Comparison of ENCODE assay signal across 8 cellular contexts in genomic region chr19:47483800-47484690, GRCh38. TPM values are rescaled to one million over a fixed set of nuclear protein-coding genes. Genes with fewer than 3 reads are reported as not detected.
DNase-seq lines count a peak whose midpoint lies in the region; TF ChIP-seq lines count a peak whose summit lies in the region.

Gene KPTN (minus strand): TSS chr19:47484219. CDS start chr19:47484160, 59 bp downstream.

- peak; percentile 99 for TF ChIP-seq CTCF in HEK293 (tag by site-specific recombination; IDR thresholded peaks at IDR 0.05)

- no peaks in the 10 kb centered on the region for H3K9me3 ChIP-seq in HEK293 (ENCODE audit: control insufficient read depth, insufficient read depth, low read depth, low read length)

- CTCF ChIA-PET in HEK293 (lab: Yijun Ruan, JAX): interaction anchor here (0.6 to 3.1 kb wide), 43 partner anchors 10 to 369 kb away, joined by 3 to 56 read pairs (median 4); partner anchors contain the start of genes DHX34, NOP53 and SLC8A2
- CTCF ChIA-PET in activated naive CD4-positive, alpha-beta T cell treated with anti-CD3 and anti-CD28 coated beads for 36 hours (lab: Charles Lee): interaction anchor here (0.5 to 4.6 kb wide), 20 partner anchors 9 to 259 kb away, joined by 3 to 17 read pairs (median 5); partner anchors contain the start of genes DHX34 and NAPA

- H3K4me1 ChIP-seq in HEK293 (ENCODE audit: control insufficient read depth, insufficient read depth, low read length): no peaks in the 10 kb centered on the region

- peak within 1 kb of the TSS; percentile 85 for H3K4me3 ChIP-seq in HEK293 (ENCODE audit: low read depth, low read length)

- peak; percentile 88 for DNase-seq in GDM1 (lab: John Stamatoyannopoulos, UW)
- DNase-seq in NAMALWA (ENCODE audit: low spot score): peak; percentile 93
- DNase-seq in SK-N-DZ (ENCODE audit: low spot score): peak; percentile 84
- peak; percentile 93 for DNase-seq in activated naive CD4-positive, alpha-beta T cell treated with anti-CD3 and anti-CD28 coated beads for 36 hours
- DNase-seq in germinal center (ENCODE audit: low spot score): peak; percentile 94
- DNase-seq in non-pigmented ciliary epithelial cell (ENCODE audit: low read depth): peak; percentile 47
- peak; percentile 43 to 99 (median 91) for DNase-seq in substantia nigra (lab: John Stamatoyannopoulos, UW)

- peaks cover 0 to 16% of the 10 kb centered on the region in 2 experiments; a peak in 2 of 3 replicates for H3K36me3 ChIP-seq in HEK293 (ENCODE audit: control insufficient read depth in 2 of 2, insufficient read depth in 1 of 2, low read length in 2 of 2)

- H3K36me3 Mint-ChIP-seq in activated naive CD4-positive, alpha-beta T cell treated with anti-CD3 and anti-CD28 coated beads for 36 hours (ENCODE audit: low read depth): peaks cover 5% of the 10 kb centered on the region

- POLR2A ChIA-PET in HEK293 (lab: Yijun Ruan, JAX): interaction anchor here (0.5 to 2.3 kb wide), 24 partner anchors 8 to 261 kb away, joined by 3 to 13 read pairs (median 4); partner anchors contain the start of genes NOP53 and SLC8A2

- H3K9me3 Mint-ChIP-seq in activated naive CD4-positive, alpha-beta T cell treated with anti-CD3 and anti-CD28 coated beads for 36 hours: no peaks in the 10 kb centered on the region

- H3K4me1 Mint-ChIP-seq in activated naive CD4-positive, alpha-beta T cell treated with anti-CD3 and anti-CD28 coated beads for 36 hours (ENCODE audit: low read depth): peaks cover 31% of the 10 kb centered on the region

- H3K27ac ChIP-seq in HEK293 (ENCODE audit: extremely low read depth, low read depth, low read length): peak within 1 kb of the TSS; percentile 79
- H3K27ac ChIP-seq in substantia nigra (ENCODE audit: low read depth, low read length, poor library complexity, severe bottlenecking): peak within 1 kb of the TSS; percentile 97

- H3K27me3 Mint-ChIP-seq in activated naive CD4-positive, alpha-beta T cell treated with anti-CD3 and anti-CD28 coated beads for 36 hours (ENCODE audit: low read depth): no peaks in the 10 kb centered on the region

- intact Hi-C loops in activated naive CD4-positive, alpha-beta T cell treated with anti-CD3 and anti-CD28 coated beads for 36 hours (cut with micrococcal nuclease): loop anchor here (1.0 to 2.0 kb wide), 5 partner anchors 31 to 261 kb away; partner anchors contain the start of genes NAPA and NOP53

- H3K4me3 Mint-ChIP-seq in activated naive CD4-positive, alpha-beta T cell treated with anti-CD3 and anti-CD28 coated beads for 36 hours: peak within 1 kb of the TSS; percentile 99

- H3K27ac Mint-ChIP-seq in activated naive CD4-positive, alpha-beta T cell treated with anti-CD3 and anti-CD28 coated beads for 36 hours: peak within 1 kb of the TSS; percentile 98

TF ChIP-seq in HEK293, 187 proteins besides CTCF, POLR2A, EP300 and RAD21 (continues in another document):
- no peak for TF ChIP-seq ZNF26 (tag by site-specific recombination; IDR thresholded peaks at IDR 0.05)
- TF ChIP-seq PATZ1 (tag by site-specific recombination; IDR thresholded peaks at IDR 0.05): peak; percentile 96
- no peak for TF ChIP-seq ZNF37A (tag by site-specific recombination; IDR thresholded peaks at IDR 0.05)
- TF ChIP-seq ATF2 (tag by site-specific recombination; IDR thresholded peaks at IDR 0.05; ENCODE audit: low read depth): no peak
- peak; percentile 96 for TF ChIP-seq ZNF501 (tag by site-specific recombination; IDR thresholded peaks at IDR 0.05)
- peak; percentile 36; the same call in 1 of the 2 replicates for TF ChIP-seq GLIS2 (tag by site-specific recombination; IDR thresholded peaks at IDR 0.05)
- no peak for TF ChIP-seq MZF1 (tag by site-specific recombination; IDR thresholded peaks at IDR 0.05; ENCODE audit: borderline replicate concordance)
- TF ChIP-seq ZNF311 (tag by site-specific recombination; IDR thresholded peaks at IDR 0.05; ENCODE audit: borderline replicate concordance): no peak
- TF ChIP-seq ZNF777 (tag by site-specific recombination; IDR thresholded peaks at IDR 0.05; ENCODE audit: borderline replicate concordance): peak; percentile 58; the same call in 1 of the 2 replicates
- TF ChIP-seq ZNF16 (tag by site-specific recombination; IDR thresholded peaks at IDR 0.05; ENCODE audit: low read depth): no peak
- no peak for TF ChIP-seq ZNF473 (tag by site-specific recombination; IDR thresholded peaks at IDR 0.05)
- TF ChIP-seq HOXD13 (CRISPR knock-in tag; IDR thresholded peaks at IDR 0.05; ENCODE audit: borderline replicate concordance): no peak
- no peak for TF ChIP-seq ZNF530 (tag by site-specific recombination; IDR thresholded peaks at IDR 0.05; ENCODE audit: low read depth)
- TF ChIP-seq MEIS1 (CRISPR knock-in tag; IDR thresholded peaks at IDR 0.05; ENCODE audit: borderline replicate concordance): no peak
- TF ChIP-seq ZNF133 (tag by site-specific recombination; IDR thresholded peaks at IDR 0.05): no peak
- no peak for TF ChIP-seq ZNF623 (tag by site-specific recombination; IDR thresholded peaks at IDR 0.05)
- TF ChIP-seq OVOL3 (tag by site-specific recombination; IDR thresholded peaks at IDR 0.05): peak; percentile 86
- TF ChIP-seq ZNF404 (tag by site-specific recombination; IDR thresholded peaks at IDR 0.05): no peak
- no peak for TF ChIP-seq ZNF645 (tag by site-specific recombination; IDR thresholded peaks at IDR 0.05)
- peak; percentile 98 for TF ChIP-seq YY1 (tag by site-specific recombination; IDR thresholded peaks at IDR 0.05)
- TF ChIP-seq ZNF10 (tag by site-specific recombination; IDR thresholded peaks at IDR 0.05): peak; percentile 22; the same call in 1 of the 2 replicates
- no peak for TF ChIP-seq ZNF423 (tag by site-specific recombination; IDR thresholded peaks at IDR 0.05)
- TF ChIP-seq SP7 (tag by site-specific recombination; IDR thresholded peaks at IDR 0.05): peak; percentile 87
- no peak for TF ChIP-seq SETDB1 (IDR thresholded peaks at IDR 0.05; ENCODE audit: insufficient read length, low read length)
- TF ChIP-seq ZNF549 (tag by site-specific recombination; IDR thresholded peaks at IDR 0.05): no peak
- peak; percentile 73 for TF ChIP-seq ZNF629 (tag by site-specific recombination; IDR thresholded peaks at IDR 0.05)
- no peak for TF ChIP-seq ZNF248 (tag by site-specific recombination; IDR thresholded peaks at IDR 0.05)
- TF ChIP-seq ZNF792 (tag by site-specific recombination; IDR thresholded peaks at IDR 0.05): no peak

RNA-seq across cellular contexts. Expression of gene KPTN, which starts in this region (rescaled TPM):
- polyA plus RNA-seq in SK-N-DZ (2014; cell fraction: cytosol; rRNA removed): 7.1 and 8.8 TPM in 2 replicates
- polyA plus RNA-seq in SK-N-DZ (2014; cell fraction: nucleus; rRNA removed): 34.9 and 43.2 TPM in 2 replicates
- 10 to 100 TPM; 14.2 to 15.5 TPM for total RNA-seq in activated naive CD4-positive, alpha-beta T cell treated with anti-CD3 and anti-CD28 coated beads for 36 hours

Comparison
In these comparisons a context has a peak if more than half of its experiments do, and no peak if none do; other contexts are left out.
1. Peak in every context shown above with its lines: DNase-seq, H3K4me3 ChIP-seq and H3K27ac ChIP-seq.